Comparison of ENCODE assay signal across 14 cellular contexts in the genomic region with DNA sequence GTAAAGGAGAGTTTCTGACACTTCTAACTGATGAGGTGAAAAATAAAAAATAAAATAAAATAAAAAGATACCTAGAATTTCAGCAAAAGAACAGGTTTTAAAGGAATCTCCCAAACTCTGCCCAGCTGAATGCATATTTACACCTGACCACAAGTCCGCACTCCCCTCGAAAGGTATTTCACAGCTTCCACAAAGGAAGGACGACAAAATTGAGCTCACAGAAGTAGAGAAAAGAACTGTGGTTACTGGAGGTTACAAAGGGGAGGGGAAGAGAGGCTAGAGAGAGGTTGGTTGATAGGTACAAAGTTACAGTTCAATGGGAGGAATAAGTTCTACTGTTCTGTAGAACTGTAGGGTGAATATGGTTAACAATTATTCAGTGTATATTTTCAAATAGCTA. TPM values are rescaled to one million over a fixed set of nuclear protein-coding genes. Genes with fewer than 3 reads are reported as not detected.
A peak's percentile ranks its signal among the peaks of the same experiment; 100 is the strongest.
DNase-seq lines count a peak whose midpoint lies in the region; ATAC-seq and TF ChIP-seq lines count a peak whose summit lies in the region.
"Had no signal": no experiment of that assay in that cellular context is flagged by ENCODE, and none has a peak within 500 bp of the region (broad histone marks: within the 10 kb centered on the region; RNA-seq: fewer than 3 reads in every experiment).

No MANE protein-coding gene starts in this region.

- H3K27ac Mint-ChIP-seq in CD8-positive, alpha-beta memory T cell = peak overlapping the region; percentile 47 to 96 (median 89)
- H3K27ac Mint-ChIP-seq in activated naive CD8-positive, alpha-beta T cell = peak overlapping the region; percentile 92
- H3K27ac Mint-ChIP-seq in nephron = peak overlapping the region; percentile 3 to 76 (median 61)

- peaks cover 75% of the 10 kb centered on the region for H3K4me1 ChIP-seq in CD8-positive, alpha-beta memory T cell (ENCODE audit: insufficient read depth, low read length)
- H3K4me1 ChIP-seq in HEK293 (ENCODE audit: control insufficient read depth, insufficient read depth, low read length) = peaks cover 15% of the 10 kb centered on the region

- CTCF ChIA-PET in CD8-positive, alpha-beta memory T cell (lab: Charles Lee) = interaction anchor here (0.7 to 3.5 kb wide), 4 partner anchors 47 to 73 kb away, joined by 3 to 16 read pairs (median 3); no protein-coding TSS in a partner anchor
- CTCF ChIA-PET in HEK293 (lab: Yijun Ruan, JAX) = interaction anchor here (0.8 to 1.1 kb wide), 2 partner anchors 175 to 232 kb away, joined by 3 read pairs; no protein-coding TSS in a partner anchor

- H3K36me3 ChIP-seq in CD8-positive, alpha-beta memory T cell (ENCODE audit: insufficient read depth, low read length) = no peaks in the 10 kb centered on the region
- H3K36me3 ChIP-seq in HEK293 (ENCODE audit: control insufficient read depth in 2 of 2, insufficient read depth in 1 of 2, low read length in 2 of 2) = no peaks in the 10 kb centered on the region; a peak in 1 of 3 replicates
- H3K36me3 ChIP-seq: suprapubic skin had no signal

- H3K4me3 ChIP-seq in CD8-positive, alpha-beta memory T cell (ENCODE audit: low read length) = peak overlapping the region; percentile 49
- H3K4me3 ChIP-seq in HEK293 (ENCODE audit: low read depth, low read length) = no peak overlapping the region
- H3K4me3 ChIP-seq: suprapubic skin had no signal

- H3K9me3 Mint-ChIP-seq in CD8-positive, alpha-beta memory T cell = no peaks in the 10 kb centered on the region
- no peaks in the 10 kb centered on the region for H3K9me3 Mint-ChIP-seq in activated naive CD8-positive, alpha-beta T cell (ENCODE audit: low read depth)
- no peaks in the 10 kb centered on the region for H3K9me3 Mint-ChIP-seq in nephron

- TF ChIP-seq CTCF in HEK293 (tag by site-specific recombination; IDR thresholded peaks at IDR 0.05) (no peak), nephron (IDR thresholded peaks at IDR 0.05; ENCODE audit: unreplicated experiment in 3 of 3) (no peak)

- DNase-seq in CD8-positive, alpha-beta memory T cell = peak in 2 of 5 donors; percentile 39 to 55
- DNase-seq in retina (no peak), nucleus accumbens (lab: John Stamatoyannopoulos, UW) (no peak), KBM-7 (no peak)
- DNase-seq: activated effector memory CD4-positive, alpha-beta T cell treated with Interleukin-2 at 50 U/mL for 16 hours; COR-L47; NCI-H1694; NCI-H774; SHP77 treated with DMSO at 0.1 percent for 48 hours had no signal

- no peak for ATAC-seq in HG02981 (IDR thresholded peaks at IDR 0.05; ENCODE audit: unreplicated experiment)

- POLR2A ChIA-PET in CD8-positive, alpha-beta memory T cell (lab: Charles Lee) = interaction anchor here (0.7 to 1.0 kb wide), 4 partner anchors 9 to 41 kb away, joined by 3 to 5 read pairs (median 4); no protein-coding TSS in a partner anchor
- POLR2A ChIA-PET in HEK293 (lab: Yijun Ruan, JAX) = no interaction called here

- peaks cover 4 to 65% (median 12%) of the 10 kb centered on the region in 3 donors for H3K36me3 Mint-ChIP-seq in CD8-positive, alpha-beta memory T cell
- peaks cover 5% of the 10 kb centered on the region for H3K36me3 Mint-ChIP-seq in activated naive CD8-positive, alpha-beta T cell
- H3K36me3 Mint-ChIP-seq in nephron (ENCODE audit: low read depth) = peaks cover 4% of the 10 kb centered on the region

- peaks cover 72 to 85% (median 79%) of the 10 kb centered on the region in 3 donors for H3K4me1 Mint-ChIP-seq in CD8-positive, alpha-beta memory T cell
- H3K4me1 Mint-ChIP-seq in activated naive CD8-positive, alpha-beta T cell (ENCODE audit: low read depth) = peaks cover 80% of the 10 kb centered on the region
- peaks cover 51% of the 10 kb centered on the region for H3K4me1 Mint-ChIP-seq in nephron

- H3K27ac ChIP-seq in CD8-positive, alpha-beta memory T cell (ENCODE audit: low read depth, low read length) = peak overlapping the region; percentile 2
- no peak overlapping the region for H3K27ac ChIP-seq in HEK293 (ENCODE audit: extremely low read depth, low read depth, low read length)
- H3K27ac ChIP-seq: suprapubic skin had no signal

- in situ Hi-C loops in KBM-7 (cut with MboI; ENCODE audit: low pct_unique_long_range_greater_than_20kb, low sequenced_read_pairs) = no loop called here

- no peaks in the 10 kb centered on the region for H3K27me3 Mint-ChIP-seq in CD8-positive, alpha-beta memory T cell
- H3K27me3 Mint-ChIP-seq in activated naive CD8-positive, alpha-beta T cell = no peaks in the 10 kb centered on the region
- H3K27me3 Mint-ChIP-seq in nephron (ENCODE audit: low read depth) = no peaks in the 10 kb centered on the region

- no peaks in the 10 kb centered on the region for H3K27me3 ChIP-seq in CD8-positive, alpha-beta memory T cell (ENCODE audit: insufficient read depth, low read length, poor library complexity, severe bottlenecking)
- H3K27me3 ChIP-seq: suprapubic skin had no signal

- H3K9me3 ChIP-seq in CD8-positive, alpha-beta memory T cell (ENCODE audit: low read length) = no peaks in the 10 kb centered on the region
- H3K9me3 ChIP-seq in HEK293 (ENCODE audit: control insufficient read depth, insufficient read depth, low read depth, low read length) = no peaks in the 10 kb centered on the region
- H3K9me3 ChIP-seq: suprapubic skin had no signal

- H3K4me3 Mint-ChIP-seq in CD8-positive, alpha-beta memory T cell = peak overlapping the region; percentile 59 to 97 (median 75)
- peak overlapping the region; percentile 80 for H3K4me3 Mint-ChIP-seq in activated naive CD8-positive, alpha-beta T cell
- H3K4me3 Mint-ChIP-seq in nephron = peak overlapping the region in 1 of 3 experiments; percentile 43

TF ChIP-seq in HEK293, 187 proteins besides CTCF, POLR2A, EP300 and RAD21:
- TF ChIP-seq, protein P1, sequence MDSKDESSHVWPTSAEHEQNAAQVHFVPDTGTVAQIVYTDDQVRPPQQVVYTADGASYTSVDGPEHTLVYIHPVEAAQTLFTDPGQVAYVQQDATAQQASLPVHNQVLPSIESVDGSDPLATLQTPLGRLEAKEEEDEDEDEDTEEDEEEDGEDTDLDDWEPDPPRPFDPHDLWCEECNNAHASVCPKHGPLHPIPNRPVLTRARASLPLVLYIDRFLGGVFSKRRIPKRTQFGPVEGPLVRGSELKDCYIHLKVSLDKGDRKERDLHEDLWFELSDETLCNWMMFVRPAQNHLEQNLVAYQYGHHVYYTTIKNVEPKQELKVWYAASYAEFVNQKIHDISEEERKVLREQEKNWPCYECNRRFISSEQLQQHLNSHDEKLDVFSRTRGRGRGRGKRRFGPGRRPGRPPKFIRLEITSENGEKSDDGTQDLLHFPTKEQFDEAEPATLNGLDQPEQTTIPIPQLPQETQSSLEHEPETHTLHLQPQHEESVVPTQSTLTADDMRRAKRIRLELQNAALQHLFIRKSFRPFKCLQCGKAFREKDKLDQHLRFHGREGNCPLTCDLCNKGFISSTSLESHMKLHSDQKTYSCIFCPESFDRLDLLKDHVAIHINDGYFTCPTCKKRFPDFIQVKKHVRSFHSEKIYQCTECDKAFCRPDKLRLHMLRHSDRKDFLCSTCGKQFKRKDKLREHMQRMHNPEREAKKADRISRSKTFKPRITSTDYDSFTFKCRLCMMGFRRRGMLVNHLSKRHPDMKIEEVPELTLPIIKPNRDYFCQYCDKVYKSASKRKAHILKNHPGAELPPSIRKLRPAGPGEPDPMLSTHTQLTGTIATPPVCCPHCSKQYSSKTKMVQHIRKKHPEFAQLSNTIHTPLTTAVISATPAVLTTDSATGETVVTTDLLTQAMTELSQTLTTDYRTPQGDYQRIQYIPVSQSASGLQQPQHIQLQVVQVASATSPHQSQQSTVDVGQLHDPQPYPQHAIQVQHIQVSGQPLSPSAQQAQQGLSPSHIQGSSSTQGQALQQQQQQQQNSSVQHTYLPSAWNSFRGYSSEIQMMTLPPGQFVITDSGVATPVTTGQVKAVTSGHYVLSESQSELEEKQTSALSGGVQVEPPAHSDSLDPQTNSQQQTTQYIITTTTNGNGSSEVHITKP (tag by site-specific recombination; IDR thresholded peaks at IDR 0.05) = peak; percentile 41; the same call in 1 of the 2 replicates
- TF ChIP-seq, protein P2, sequence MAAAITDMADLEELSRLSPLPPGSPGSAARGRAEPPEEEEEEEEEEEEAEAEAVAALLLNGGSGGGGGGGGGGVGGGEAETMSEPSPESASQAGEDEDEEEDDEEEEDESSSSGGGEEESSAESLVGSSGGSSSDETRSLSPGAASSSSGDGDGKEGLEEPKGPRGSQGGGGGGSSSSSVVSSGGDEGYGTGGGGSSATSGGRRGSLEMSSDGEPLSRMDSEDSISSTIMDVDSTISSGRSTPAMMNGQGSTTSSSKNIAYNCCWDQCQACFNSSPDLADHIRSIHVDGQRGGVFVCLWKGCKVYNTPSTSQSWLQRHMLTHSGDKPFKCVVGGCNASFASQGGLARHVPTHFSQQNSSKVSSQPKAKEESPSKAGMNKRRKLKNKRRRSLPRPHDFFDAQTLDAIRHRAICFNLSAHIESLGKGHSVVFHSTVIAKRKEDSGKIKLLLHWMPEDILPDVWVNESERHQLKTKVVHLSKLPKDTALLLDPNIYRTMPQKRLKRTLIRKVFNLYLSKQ (tag by site-specific recombination; IDR thresholded peaks at IDR 0.05; ENCODE audit: borderline replicate concordance) = no peak

RNA-seq across cellular contexts. Expression of a gene that starts 5.0 kb away (rescaled TPM):
- total RNA-seq in CD8-positive, alpha-beta memory T cell = 100 to 1,000 TPM; 199 to 201 TPM
- polyA plus RNA-seq in CD8-positive, alpha-beta memory T cell = 629 TPM
